In genomic region chr12:42094277-42094676, GRCh38 we compare ENCODE assay signal across 10 cellular contexts. TPM values are rescaled to one million over a fixed set of nuclear protein-coding genes. Genes with fewer than 3 reads are reported as not detected.
DNase-seq lines count a peak whose midpoint lies in the region; ATAC-seq and TF ChIP-seq lines count a peak whose summit lies in the region.
"Had no signal": no experiment of that assay in that cellular context is flagged by ENCODE, and none has a peak within 500 bp of the region (broad histone marks: within the 10 kb centered on the region; RNA-seq: fewer than 3 reads in every experiment).

No MANE protein-coding gene starts in this region.

- no peak for TF ChIP-seq CTCF in heart left ventricle (IDR thresholded peaks at IDR 0.05)
- TF ChIP-seq CTCF in fibroblast of lung (conservative IDR thresholded peaks at IDR 0.05 in 1 of 2, IDR thresholded peaks at IDR 0.05 in 1 of 2; ENCODE audit: low read depth in 1 of 2, low read length in 2 of 2), result no peak
- no peak for TF ChIP-seq CTCF in lower lobe of right lung (IDR thresholded peaks at IDR 0.05)
- TF ChIP-seq CTCF in GM20000 (IDR thresholded peaks at IDR 0.05; ENCODE audit: extremely low read depth, missing control alignments), result no peak

- TF ChIP-seq POLR2A in heart left ventricle (IDR thresholded peaks at IDR 0.05), result no peak

- DNase-seq in heart left ventricle (no peak), Right ventricle myocardium inferior (ENCODE audit: missing footprints) (no peak), fibroblast of lung (ENCODE audit: low read depth in 2 of 2) (peak; percentile 56 to 76), lower lobe of right lung (no peak), GM20000 (ENCODE audit: low spot score) (no peak), kidney glomerular epithelial cell (lab: John Stamatoyannopoulos, UW) (no peak)
- DNase-seq in activated CD4-positive, alpha-beta T cell treated with anti-CD3 and anti-CD28 coated beads, Interleukin-2, amount 50 U/mL, for 48 hours, result peak; percentile 5 to 15
- peak; percentile 2 to 15 for DNase-seq in stimulated activated CD8-positive, alpha-beta memory T cell treated with anti-CD3 and anti-CD28 coated beads, Interleukin-7, amount 100 ng/mL, for 4 hours (ENCODE audit: low read depth in 2 of 2)
- DNase-seq: C1 segment of cervical spinal cord had no signal

- no peaks in the 10 kb centered on the region for H3K79me2 ChIP-seq in fibroblast of lung (ENCODE audit: control insufficient read depth, insufficient read depth, low read length)

- intact Hi-C loops in heart left ventricle (cut with DNase I) (no loop called here), Right ventricle myocardium inferior (cut with DNase I) (no loop called here), lower lobe of right lung (cut with DNase I) (no loop called here)

- ATAC-seq in heart left ventricle (peak in 3 of 4 donors; percentile 49 to 61 (median 55)), Right ventricle myocardium inferior (no peak), lower lobe of right lung (no peak)

- H3K27ac ChIP-seq in heart left ventricle (no peak overlapping the region), fibroblast of lung (ENCODE audit: insufficient read depth, low read length) (no peak overlapping the region), lower lobe of right lung (no peak overlapping the region)
- H3K27ac ChIP-seq: HL-60 had no signal

- WGBS in heart left ventricle, 4 donors, result 88 to 90% (median 89%) methylated on average over 5 of the region's 5 CpGs

- H2AFZ ChIP-seq in fibroblast of lung (ENCODE audit: low read length), result no peak overlapping the region

- H3K36me3 ChIP-seq in heart left ventricle, result peaks cover 0 to 27% (median 0%) of the 10 kb centered on the region in 9 donors
- no peaks in the 10 kb centered on the region for H3K36me3 ChIP-seq in fibroblast of lung (ENCODE audit: control insufficient read depth, insufficient read depth, low read length)
- no peaks in the 10 kb centered on the region for H3K36me3 ChIP-seq in lower lobe of right lung

- no peaks in the 10 kb centered on the region for H3K27me3 ChIP-seq in heart left ventricle
- no peaks in the 10 kb centered on the region for H3K27me3 ChIP-seq in fibroblast of lung (ENCODE audit: control insufficient read depth, insufficient read depth, low read length)
- no peaks in the 10 kb centered on the region for H3K27me3 ChIP-seq in lower lobe of right lung (ENCODE audit: low read depth)

- H3K9me3 ChIP-seq in heart left ventricle (no peaks in the 10 kb centered on the region), fibroblast of lung (ENCODE audit: control insufficient read depth, insufficient read depth, low read depth, low read length) (no peaks in the 10 kb centered on the region), lower lobe of right lung (no peaks in the 10 kb centered on the region)

- H3K4me1 ChIP-seq in heart left ventricle (peaks cover 0 to 53% (median 7%) of the 10 kb centered on the region in 12 donors), fibroblast of lung (ENCODE audit: control insufficient read depth, extremely low read depth, insufficient read depth, low read length) (peaks cover 2% of the 10 kb centered on the region), lower lobe of right lung (peaks cover 6% of the 10 kb centered on the region)

- H3K9ac ChIP-seq in fibroblast of lung (ENCODE audit: insufficient read depth, low read length), result no peak overlapping the region

- no peaks in the 10 kb centered on the region for H4K20me1 ChIP-seq in fibroblast of lung (ENCODE audit: control insufficient read depth, extremely low read depth, insufficient read depth, low read length)

- no peak overlapping the region for H3K4me2 ChIP-seq in fibroblast of lung (ENCODE audit: extremely low read depth, insufficient read depth, low read length)

- H3K4me3 ChIP-seq in heart left ventricle (no peak overlapping the region), fibroblast of lung (replicated peaks in 1 of 4; ENCODE audit: control extremely low read depth in 1 of 4, insufficient read depth in 1 of 4, low read depth in 3 of 4, low read length in 4 of 4) (no peak overlapping the region), lower lobe of right lung (no peak overlapping the region)

RNA-seq across cellular contexts. Expression of gene GXYLT1, which starts 50.4 kb away (rescaled TPM):
- total RNA-seq in heart left ventricle (1 to 10 TPM; 3.9 to 8.3 (median 6.3) TPM), Right ventricle myocardium inferior (4.8 TPM), fibroblast of lung (10.5 and 10.7 TPM in 2 replicates), lower lobe of right lung (12.1 TPM)
- polyA plus RNA-seq in heart left ventricle (1 to 10 TPM; 1.4 to 3.4 TPM), fibroblast of lung (14.6 and 14.8 TPM in 2 replicates)
- polyA plus RNA-seq in fibroblast of lung (2012), result 8.4 TPM in 2 replicates
- polyA minus RNA-seq in fibroblast of lung (ENCODE audit: low replicate concordance), result 0.12 and 0.48 TPM in 2 replicates

Comparison
In these comparisons a context has a peak if more than half of its experiments do, and no peak if none do; other contexts are left out.
1. ATAC-seq: peak in heart left ventricle (3 of 4); none in Right ventricle myocardium inferior (single experiment) and lower lobe of right lung (0 of 2).
2. DNase-seq: peak in activated CD4-positive, alpha-beta T cell treated with anti-CD3 and anti-CD28 coated beads, Interleukin-2, amount 50 U/mL, for 48 hours (2 of 2), fibroblast of lung (2 of 2) and stimulated activated CD8-positive, alpha-beta memory T cell treated with anti-CD3 and anti-CD28 coated beads, Interleukin-7, amount 100 ng/mL, for 4 hours (2 of 2); none in heart left ventricle (0 of 5), Right ventricle myocardium inferior (single experiment), lower lobe of right lung (single experiment), GM20000 (single experiment) and kidney glomerular epithelial cell (single experiment).